In genomic region chr3:52456169-52456799, GRCh38 we compare ENCODE assay signal across 1 cellular context.
TF ChIP-seq lines count a peak whose summit lies in the region.

No MANE protein-coding gene starts in this region.

TF ChIP-seq in HepG2, 621 proteins besides CTCF, POLR2A, EP300 and RAD21 (continued from another document and continues in another):
- TF ChIP-seq, protein P1, sequence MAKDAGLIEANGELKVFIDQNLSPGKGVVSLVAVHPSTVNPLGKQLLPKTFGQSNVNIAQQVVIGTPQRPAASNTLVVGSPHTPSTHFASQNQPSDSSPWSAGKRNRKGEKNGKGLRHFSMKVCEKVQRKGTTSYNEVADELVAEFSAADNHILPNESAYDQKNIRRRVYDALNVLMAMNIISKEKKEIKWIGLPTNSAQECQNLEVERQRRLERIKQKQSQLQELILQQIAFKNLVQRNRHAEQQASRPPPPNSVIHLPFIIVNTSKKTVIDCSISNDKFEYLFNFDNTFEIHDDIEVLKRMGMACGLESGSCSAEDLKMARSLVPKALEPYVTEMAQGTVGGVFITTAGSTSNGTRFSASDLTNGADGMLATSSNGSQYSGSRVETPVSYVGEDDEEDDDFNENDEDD (CRISPR knock-in tag; IDR thresholded peaks at IDR 0.05; ENCODE audit: borderline replicate concordance), result no peak
- TF ChIP-seq ZNF34 (CRISPR knock-in tag; IDR thresholded peaks at IDR 0.05; ENCODE audit: borderline replicate concordance) (0 out of 2 replicates have a peak, but pooled peaks have one; percentile 27), MYC (CRISPR knock-in tag; IDR thresholded peaks at IDR 0.05; ENCODE audit: borderline replicate concordance) (no peak), ADNP (CRISPR knock-in tag; IDR thresholded peaks at IDR 0.05) (no peak), ZNF564 (CRISPR knock-in tag; IDR thresholded peaks at IDR 0.05) (no peak), TEAD3 (CRISPR knock-in tag; optimal IDR thresholded peaks at IDR 0.05; ENCODE audit: borderline replicate concordance) (peak; percentile 21), ZNF569 (CRISPR knock-in tag; IDR thresholded peaks at IDR 0.05; ENCODE audit: borderline replicate concordance) (no peak), ASH2L (IDR thresholded peaks at IDR 0.05; ENCODE audit: insufficient read length, low read depth, low read length) (no peak), MIER3 (CRISPR knock-in tag; IDR thresholded peaks at IDR 0.05; ENCODE audit: borderline replicate concordance) (no peak), ZFX (CRISPR knock-in tag; IDR thresholded peaks at IDR 0.05; ENCODE audit: low read depth) (peak; percentile 56), HDAC1 (CRISPR knock-in tag; IDR thresholded peaks at IDR 0.05) (peak; percentile 34; the same call in 1 of the 2 replicates), SPEN (CRISPR knock-in tag; IDR thresholded peaks at IDR 0.05; ENCODE audit: low read depth) (0 out of 2 replicates have a peak, but pooled peaks have one; percentile 23), ZFY (CRISPR knock-in tag; IDR thresholded peaks at IDR 0.05) (peak; percentile 55), SMAD1 (CRISPR knock-in tag; IDR thresholded peaks at IDR 0.05; ENCODE audit: borderline replicate concordance, low read depth) (no peak), ZBTB7B (CRISPR knock-in tag; IDR thresholded peaks at IDR 0.05) (peak; percentile 29; the same call in 1 of the 2 replicates), GABPB1 (CRISPR knock-in tag; IDR thresholded peaks at IDR 0.05) (0 out of 2 replicates have a peak, but pooled peaks have one; percentile 5), PLRG1 (conservative IDR thresholded peaks at IDR 0.05) (no peak), REL (CRISPR knock-in tag; conservative IDR thresholded peaks at IDR 0.05) (no peak), HNRNPL (IDR thresholded peaks at IDR 0.05; ENCODE audit: low read depth, low read length) (no peak), ZNF772 (CRISPR knock-in tag; IDR thresholded peaks at IDR 0.05) (no peak), ZNF609 (CRISPR knock-in tag; IDR thresholded peaks at IDR 0.05; ENCODE audit: borderline replicate concordance) (peak; percentile 40; the same call in 1 of the 2 replicates)
- TF ChIP-seq, protein P2, sequence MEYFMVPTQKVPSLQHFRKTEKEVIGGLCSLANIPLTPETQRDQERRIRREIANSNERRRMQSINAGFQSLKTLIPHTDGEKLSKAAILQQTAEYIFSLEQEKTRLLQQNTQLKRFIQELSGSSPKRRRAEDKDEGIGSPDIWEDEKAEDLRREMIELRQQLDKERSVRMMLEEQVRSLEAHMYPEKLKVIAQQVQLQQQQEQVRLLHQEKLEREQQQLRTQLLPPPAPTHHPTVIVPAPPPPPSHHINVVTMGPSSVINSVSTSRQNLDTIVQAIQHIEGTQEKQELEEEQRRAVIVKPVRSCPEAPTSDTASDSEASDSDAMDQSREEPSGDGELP (IDR thresholded peaks at IDR 0.05; ENCODE audit: borderline replicate concordance, low read depth), result no peak
- TF ChIP-seq, protein P3, sequence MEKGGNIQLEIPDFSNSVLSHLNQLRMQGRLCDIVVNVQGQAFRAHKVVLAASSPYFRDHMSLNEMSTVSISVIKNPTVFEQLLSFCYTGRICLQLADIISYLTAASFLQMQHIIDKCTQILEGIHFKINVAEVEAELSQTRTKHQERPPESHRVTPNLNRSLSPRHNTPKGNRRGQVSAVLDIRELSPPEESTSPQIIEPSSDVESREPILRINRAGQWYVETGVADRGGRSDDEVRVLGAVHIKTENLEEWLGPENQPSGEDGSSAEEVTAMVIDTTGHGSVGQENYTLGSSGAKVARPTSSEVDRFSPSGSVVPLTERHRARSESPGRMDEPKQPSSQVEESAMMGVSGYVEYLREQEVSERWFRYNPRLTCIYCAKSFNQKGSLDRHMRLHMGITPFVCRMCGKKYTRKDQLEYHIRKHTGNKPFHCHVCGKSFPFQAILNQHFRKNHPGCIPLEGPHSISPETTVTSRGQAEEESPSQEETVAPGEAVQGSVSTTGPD (CRISPR knock-in tag; IDR thresholded peaks at IDR 0.05), result no peak
- TF ChIP-seq, protein P4, sequence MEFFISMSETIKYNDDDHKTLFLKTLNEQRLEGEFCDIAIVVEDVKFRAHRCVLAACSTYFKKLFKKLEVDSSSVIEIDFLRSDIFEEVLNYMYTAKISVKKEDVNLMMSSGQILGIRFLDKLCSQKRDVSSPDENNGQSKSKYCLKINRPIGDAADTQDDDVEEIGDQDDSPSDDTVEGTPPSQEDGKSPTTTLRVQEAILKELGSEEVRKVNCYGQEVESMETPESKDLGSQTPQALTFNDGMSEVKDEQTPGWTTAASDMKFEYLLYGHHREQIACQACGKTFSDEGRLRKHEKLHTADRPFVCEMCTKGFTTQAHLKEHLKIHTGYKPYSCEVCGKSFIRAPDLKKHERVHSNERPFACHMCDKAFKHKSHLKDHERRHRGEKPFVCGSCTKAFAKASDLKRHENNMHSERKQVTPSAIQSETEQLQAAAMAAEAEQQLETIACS (CRISPR knock-in tag; IDR thresholded peaks at IDR 0.05), result no peak
- TF ChIP-seq, protein P5, sequence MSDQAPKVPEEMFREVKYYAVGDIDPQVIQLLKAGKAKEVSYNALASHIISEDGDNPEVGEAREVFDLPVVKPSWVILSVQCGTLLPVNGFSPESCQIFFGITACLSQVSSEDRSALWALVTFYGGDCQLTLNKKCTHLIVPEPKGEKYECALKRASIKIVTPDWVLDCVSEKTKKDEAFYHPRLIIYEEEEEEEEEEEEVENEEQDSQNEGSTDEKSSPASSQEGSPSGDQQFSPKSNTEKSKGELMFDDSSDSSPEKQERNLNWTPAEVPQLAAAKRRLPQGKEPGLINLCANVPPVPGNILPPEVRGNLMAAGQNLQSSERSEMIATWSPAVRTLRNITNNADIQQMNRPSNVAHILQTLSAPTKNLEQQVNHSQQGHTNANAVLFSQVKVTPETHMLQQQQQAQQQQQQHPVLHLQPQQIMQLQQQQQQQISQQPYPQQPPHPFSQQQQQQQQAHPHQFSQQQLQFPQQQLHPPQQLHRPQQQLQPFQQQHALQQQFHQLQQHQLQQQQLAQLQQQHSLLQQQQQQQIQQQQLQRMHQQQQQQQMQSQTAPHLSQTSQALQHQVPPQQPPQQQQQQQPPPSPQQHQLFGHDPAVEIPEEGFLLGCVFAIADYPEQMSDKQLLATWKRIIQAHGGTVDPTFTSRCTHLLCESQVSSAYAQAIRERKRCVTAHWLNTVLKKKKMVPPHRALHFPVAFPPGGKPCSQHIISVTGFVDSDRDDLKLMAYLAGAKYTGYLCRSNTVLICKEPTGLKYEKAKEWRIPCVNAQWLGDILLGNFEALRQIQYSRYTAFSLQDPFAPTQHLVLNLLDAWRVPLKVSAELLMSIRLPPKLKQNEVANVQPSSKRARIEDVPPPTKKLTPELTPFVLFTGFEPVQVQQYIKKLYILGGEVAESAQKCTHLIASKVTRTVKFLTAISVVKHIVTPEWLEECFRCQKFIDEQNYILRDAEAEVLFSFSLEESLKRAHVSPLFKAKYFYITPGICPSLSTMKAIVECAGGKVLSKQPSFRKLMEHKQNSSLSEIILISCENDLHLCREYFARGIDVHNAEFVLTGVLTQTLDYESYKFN (CRISPR knock-in tag; conservative IDR thresholded peaks at IDR 0.05), result no peak
- TF ChIP-seq, protein P6, sequence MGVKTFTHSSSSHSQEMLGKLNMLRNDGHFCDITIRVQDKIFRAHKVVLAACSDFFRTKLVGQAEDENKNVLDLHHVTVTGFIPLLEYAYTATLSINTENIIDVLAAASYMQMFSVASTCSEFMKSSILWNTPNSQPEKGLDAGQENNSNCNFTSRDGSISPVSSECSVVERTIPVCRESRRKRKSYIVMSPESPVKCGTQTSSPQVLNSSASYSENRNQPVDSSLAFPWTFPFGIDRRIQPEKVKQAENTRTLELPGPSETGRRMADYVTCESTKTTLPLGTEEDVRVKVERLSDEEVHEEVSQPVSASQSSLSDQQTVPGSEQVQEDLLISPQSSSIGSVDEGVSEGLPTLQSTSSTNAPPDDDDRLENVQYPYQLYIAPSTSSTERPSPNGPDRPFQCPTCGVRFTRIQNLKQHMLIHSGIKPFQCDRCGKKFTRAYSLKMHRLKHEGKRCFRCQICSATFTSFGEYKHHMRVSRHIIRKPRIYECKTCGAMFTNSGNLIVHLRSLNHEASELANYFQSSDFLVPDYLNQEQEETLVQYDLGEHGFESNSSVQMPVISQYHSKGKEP (CRISPR knock-in tag; IDR thresholded peaks at IDR 0.05), result no peak
- TF ChIP-seq, protein P7, sequence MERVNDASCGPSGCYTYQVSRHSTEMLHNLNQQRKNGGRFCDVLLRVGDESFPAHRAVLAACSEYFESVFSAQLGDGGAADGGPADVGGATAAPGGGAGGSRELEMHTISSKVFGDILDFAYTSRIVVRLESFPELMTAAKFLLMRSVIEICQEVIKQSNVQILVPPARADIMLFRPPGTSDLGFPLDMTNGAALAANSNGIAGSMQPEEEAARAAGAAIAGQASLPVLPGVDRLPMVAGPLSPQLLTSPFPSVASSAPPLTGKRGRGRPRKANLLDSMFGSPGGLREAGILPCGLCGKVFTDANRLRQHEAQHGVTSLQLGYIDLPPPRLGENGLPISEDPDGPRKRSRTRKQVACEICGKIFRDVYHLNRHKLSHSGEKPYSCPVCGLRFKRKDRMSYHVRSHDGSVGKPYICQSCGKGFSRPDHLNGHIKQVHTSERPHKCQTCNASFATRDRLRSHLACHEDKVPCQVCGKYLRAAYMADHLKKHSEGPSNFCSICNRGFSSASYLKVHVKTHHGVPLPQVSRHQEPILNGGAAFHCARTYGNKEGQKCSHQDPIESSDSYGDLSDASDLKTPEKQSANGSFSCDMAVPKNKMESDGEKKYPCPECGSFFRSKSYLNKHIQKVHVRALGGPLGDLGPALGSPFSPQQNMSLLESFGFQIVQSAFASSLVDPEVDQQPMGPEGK (CRISPR knock-in tag; IDR thresholded peaks at IDR 0.05), result peak; percentile 68
- TF ChIP-seq, protein P8, sequence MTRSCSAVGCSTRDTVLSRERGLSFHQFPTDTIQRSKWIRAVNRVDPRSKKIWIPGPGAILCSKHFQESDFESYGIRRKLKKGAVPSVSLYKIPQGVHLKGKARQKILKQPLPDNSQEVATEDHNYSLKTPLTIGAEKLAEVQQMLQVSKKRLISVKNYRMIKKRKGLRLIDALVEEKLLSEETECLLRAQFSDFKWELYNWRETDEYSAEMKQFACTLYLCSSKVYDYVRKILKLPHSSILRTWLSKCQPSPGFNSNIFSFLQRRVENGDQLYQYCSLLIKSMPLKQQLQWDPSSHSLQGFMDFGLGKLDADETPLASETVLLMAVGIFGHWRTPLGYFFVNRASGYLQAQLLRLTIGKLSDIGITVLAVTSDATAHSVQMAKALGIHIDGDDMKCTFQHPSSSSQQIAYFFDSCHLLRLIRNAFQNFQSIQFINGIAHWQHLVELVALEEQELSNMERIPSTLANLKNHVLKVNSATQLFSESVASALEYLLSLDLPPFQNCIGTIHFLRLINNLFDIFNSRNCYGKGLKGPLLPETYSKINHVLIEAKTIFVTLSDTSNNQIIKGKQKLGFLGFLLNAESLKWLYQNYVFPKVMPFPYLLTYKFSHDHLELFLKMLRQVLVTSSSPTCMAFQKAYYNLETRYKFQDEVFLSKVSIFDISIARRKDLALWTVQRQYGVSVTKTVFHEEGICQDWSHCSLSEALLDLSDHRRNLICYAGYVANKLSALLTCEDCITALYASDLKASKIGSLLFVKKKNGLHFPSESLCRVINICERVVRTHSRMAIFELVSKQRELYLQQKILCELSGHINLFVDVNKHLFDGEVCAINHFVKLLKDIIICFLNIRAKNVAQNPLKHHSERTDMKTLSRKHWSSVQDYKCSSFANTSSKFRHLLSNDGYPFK (CRISPR knock-in tag; IDR thresholded peaks at IDR 0.05; ENCODE audit: borderline replicate concordance), result no peak
- TF ChIP-seq, protein P9, sequence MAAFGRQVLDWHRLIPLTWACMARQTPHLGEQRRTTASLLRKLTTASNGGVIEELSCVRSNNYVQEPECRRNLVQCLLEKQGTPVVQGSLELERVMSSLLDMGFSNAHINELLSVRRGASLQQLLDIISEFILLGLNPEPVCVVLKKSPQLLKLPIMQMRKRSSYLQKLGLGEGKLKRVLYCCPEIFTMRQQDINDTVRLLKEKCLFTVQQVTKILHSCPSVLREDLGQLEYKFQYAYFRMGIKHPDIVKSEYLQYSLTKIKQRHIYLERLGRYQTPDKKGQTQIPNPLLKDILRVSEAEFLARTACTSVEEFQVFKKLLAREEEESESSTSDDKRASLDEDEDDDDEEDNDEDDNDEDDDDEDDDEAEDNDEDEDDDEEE (CRISPR knock-in tag; IDR thresholded peaks at IDR 0.05), result no peak
